ENCODE assay signal across 12 cellular contexts in the genomic region with DNA sequence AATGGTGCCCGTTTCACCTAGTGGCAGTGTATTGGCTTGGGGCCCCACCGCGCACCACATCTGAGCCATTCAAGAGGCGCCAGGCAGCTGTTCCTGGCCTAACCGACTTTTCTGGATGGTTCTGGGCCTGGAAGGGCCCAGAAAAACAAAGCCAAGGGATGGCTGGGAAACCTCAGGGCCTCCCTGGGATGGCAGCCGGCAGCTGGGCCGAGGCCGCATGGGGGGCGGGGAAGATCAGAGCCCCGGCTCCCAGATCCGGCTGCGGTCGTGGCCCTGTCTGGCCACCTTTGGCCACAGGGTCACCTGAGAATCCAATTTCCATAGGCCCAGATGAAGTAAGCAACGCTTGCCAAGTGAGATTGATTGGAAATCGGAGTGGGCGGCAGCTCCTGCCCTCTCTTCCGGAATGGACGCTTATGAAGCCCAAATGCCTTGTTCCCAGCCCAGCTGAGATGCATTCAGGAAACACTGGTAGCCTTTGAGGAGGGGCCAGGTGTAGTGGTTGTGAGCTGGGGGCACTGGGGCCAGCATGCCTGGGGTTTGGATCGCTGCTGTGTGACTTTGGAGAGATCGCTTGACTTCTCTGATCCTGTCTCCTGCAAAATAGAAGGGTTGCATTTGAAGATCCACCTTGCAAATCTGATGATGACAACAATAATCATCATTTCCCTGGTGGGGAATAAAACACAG.
DNase-seq lines count a peak whose midpoint lies in the region; ATAC-seq and TF ChIP-seq lines count a peak whose summit lies in the region.
"Had no signal": no experiment of that assay in that cellular context is flagged by ENCODE, and none has a peak within 500 bp of the region (broad histone marks: within the 10 kb centered on the region; RNA-seq: fewer than 3 reads in every experiment).

No MANE protein-coding gene starts in this region.

- no peaks in the 10 kb centered on the region for H4K20me1 ChIP-seq in OCI-LY1 (ENCODE audit: insufficient read depth, low read length)

- no peaks in the 10 kb centered on the region for H3K36me3 ChIP-seq in OCI-LY1 (ENCODE audit: insufficient read depth, low read length)
- H3K36me3 ChIP-seq: prostate gland, tibial artery had no signal

- TF ChIP-seq CTCF in OCI-LY1 (IDR thresholded peaks at IDR 0.05; ENCODE audit: low read length) = no peak

- no peak for ATAC-seq in HG03175 (IDR thresholded peaks at IDR 0.05; ENCODE audit: unreplicated experiment)
- ATAC-seq in HG02571 (IDR thresholded peaks at IDR 0.05; ENCODE audit: unreplicated experiment) = no peak

- no peaks in the 10 kb centered on the region for H3K9me3 ChIP-seq in OCI-LY1 (ENCODE audit: low read length)
- H3K9me3 ChIP-seq: prostate gland, tibial artery had no signal

- no peaks in the 10 kb centered on the region for H3K9me2 ChIP-seq in OCI-LY1 (ENCODE audit: low read depth, low read length)

- no peak overlapping the region for H2AFZ ChIP-seq in OCI-LY1 (ENCODE audit: low read length)

- peak overlapping the region; percentile 62 for H3K9ac ChIP-seq in OCI-LY1 (ENCODE audit: low read length)

- peak overlapping the region; percentile 98 for H3K27ac ChIP-seq in OCI-LY1 (ENCODE audit: low read depth, low read length, poor library complexity, severe bottlenecking)
- H3K27ac ChIP-seq: prostate gland, tibial artery had no signal

- no peaks in the 10 kb centered on the region for H3K27me3 ChIP-seq in OCI-LY1 (ENCODE audit: insufficient read depth, low read length)
- H3K27me3 ChIP-seq: tibial artery had no signal

- peaks cover 5% of the 10 kb centered on the region; the same call in 1 of the 2 replicates for H3F3A ChIP-seq in OCI-LY1 (ENCODE audit: insufficient read depth, low read length)

- H3K4me3 ChIP-seq in OCI-LY1 (ENCODE audit: low read depth, low read length, poor library complexity, severe bottlenecking) (peak overlapping the region; percentile 44), skeletal muscle cell (ENCODE audit: low read depth, low read length) (no peak overlapping the region)
- H3K4me3 ChIP-seq: prostate gland, tibial artery had no signal

- DNase-seq in NCI-H2107 (lab: John Stamatoyannopoulos, UW) = peak; percentile 97
- DNase-seq in NCI-H2107 treated with DMSO at 0.1 percent for 48 hours (lab: John Stamatoyannopoulos, UW; ENCODE audit: unreplicated experiment) = no peak
- DNase-seq in globus pallidus (ENCODE audit: low spot score) = peak; percentile 33
- peak; percentile 32 for DNase-seq in skeletal muscle cell (ENCODE audit: low read depth)
- no peak for DNase-seq in inferior parietal cortex (ENCODE audit: extremely low spot score)
- DNase-seq: HFFc6, mammary epithelial cell, tibial artery had no signal

- no peaks in the 10 kb centered on the region for H3K79me2 ChIP-seq in OCI-LY1 (ENCODE audit: insufficient read depth, low read length)

- H3K4me2 ChIP-seq in OCI-LY1 (ENCODE audit: low read length) = peak overlapping the region; percentile 67

- peaks cover 57% of the 10 kb centered on the region for H3K4me1 ChIP-seq in OCI-LY1 (ENCODE audit: insufficient read depth, low read length, severe bottlenecking)

Comparison
In these comparisons a context has a peak if more than half of its experiments do, and no peak if none do; other contexts are left out.
1. DNase-seq: peak in NCI-H2107 (single experiment), globus pallidus (single experiment) and skeletal muscle cell (single experiment); none in NCI-H2107 treated with DMSO at 0.1 percent for 48 hours (single experiment) and inferior parietal cortex (single experiment).